17 cellular contexts compared by ENCODE assay signal in genomic region chr11:47606731-47607130, GRCh38. TPM values are rescaled to one million over a fixed set of nuclear protein-coding genes. Genes with fewer than 3 reads are reported as not detected.
DNase-seq lines count a peak whose midpoint lies in the region; ATAC-seq and TF ChIP-seq lines count a peak whose summit lies in the region.
"Had no signal": no experiment of that assay in that cellular context is flagged by ENCODE, and none has a peak within 500 bp of the region (broad histone marks: within the 10 kb centered on the region; RNA-seq: fewer than 3 reads in every experiment).

No MANE protein-coding gene starts in this region.

- H3K9me2 ChIP-seq in GM23248 (ENCODE audit: insufficient read depth): no peaks in the 10 kb centered on the region
- no peaks in the 10 kb centered on the region for H3K9me2 ChIP-seq in OCI-LY7 (ENCODE audit: insufficient read depth, low read length)

- peaks cover 0 to 2% (median 0%) of the 10 kb centered on the region in 3 donors for H3K4me1 Mint-ChIP-seq in T-cell
- peaks cover 0 to 6% (median under 1%) of the 10 kb centered on the region in 4 donors for H3K4me1 Mint-ChIP-seq in naive thymus-derived CD8-positive, alpha-beta T cell
- H3K4me1 Mint-ChIP-seq: activated CD4-positive, alpha-beta T cell treated with anti-CD3 and anti-CD28 coated beads for 36 hours had no signal

- TF ChIP-seq CTCF in OCI-LY7 (conservative IDR thresholded peaks at IDR 0.05; ENCODE audit: low read length) (no peak), fibroblast of mammary gland (conservative IDR thresholded peaks at IDR 0.05; ENCODE audit: control insufficient read depth, insufficient read depth, low read depth, low read length) (no peak), osteoblast (IDR thresholded peaks at IDR 0.05; ENCODE audit: extremely low read depth, low read depth, low read length) (no peak), omental fat pad (IDR thresholded peaks at IDR 0.05) (no peak)

- DNase-seq in GM23248 (peak; percentile 74), OCI-LY7 (ENCODE audit: low spot score) (peak; percentile 81), fibroblast of mammary gland (ENCODE audit: low read depth) (peak; percentile 89), osteoblast (ENCODE audit: insufficient read length, low spot score, missing footprints) (peak; percentile 92), T-cell (no peak), omental fat pad (ENCODE audit: low spot score) (no peak)
- DNase-seq in naive thymus-derived CD8-positive, alpha-beta T cell: no peak
- DNase-seq: activated CD4-positive, alpha-beta T cell treated with anti-CD3 and anti-CD28 coated beads for 36 hours; CD4-positive, alpha-beta memory T cell; effector memory CD4-positive, alpha-beta T cell; NCI-H345; sigmoid colon; stomach; T-helper 2 cell had no signal

- peak overlapping the region; percentile 1; the same call in 1 of the 2 replicates for H2AFZ ChIP-seq in GM23248
- no peak overlapping the region for H2AFZ ChIP-seq in OCI-LY7 (ENCODE audit: low read length)
- H2AFZ ChIP-seq in osteoblast (ENCODE audit: low read length): no peak overlapping the region

- H3K27me3 ChIP-seq in GM23248 (replicated peaks; ENCODE audit: insufficient read depth) (no peaks in the 10 kb centered on the region), osteoblast (ENCODE audit: insufficient read depth, low read length) (no peaks in the 10 kb centered on the region)
- H3K27me3 ChIP-seq: sigmoid colon, stomach had no signal

- CTCF ChIA-PET in OCI-LY7 (lab: Charles Lee; ENCODE audit: unreplicated experiment) (no interaction called here), T-cell (lab: Charles Lee) (no interaction called here)

- H3K4me2 ChIP-seq in GM23248 (ENCODE audit: unreplicated experiment) (peak overlapping the region; percentile 76), OCI-LY7 (ENCODE audit: low read length) (peak overlapping the region; percentile 29), osteoblast (ENCODE audit: insufficient read depth, low read length) (peak overlapping the region; percentile 67)

- in situ Hi-C loops in GM23248 (cut with MboI): no loop called here

- no peaks in the 10 kb centered on the region for H3K27me3 Mint-ChIP-seq in T-cell
- H3K27me3 Mint-ChIP-seq in naive thymus-derived CD8-positive, alpha-beta T cell: no peaks in the 10 kb centered on the region
- H3K27me3 Mint-ChIP-seq: activated CD4-positive, alpha-beta T cell treated with anti-CD3 and anti-CD28 coated beads for 36 hours; CD4-positive, alpha-beta memory T cell had no signal

- H4K20me1 ChIP-seq in GM23248 (ENCODE audit: insufficient read depth) (no peaks in the 10 kb centered on the region), OCI-LY7 (ENCODE audit: insufficient read depth, low read length) (no peaks in the 10 kb centered on the region), osteoblast (ENCODE audit: insufficient read depth, low read length) (no peaks in the 10 kb centered on the region)

- H3K4me3 ChIP-seq in GM23248: no peak overlapping the region
- H3K4me3 ChIP-seq in OCI-LY7 (ENCODE audit: low read depth, low read length, poor library complexity, severe bottlenecking): no peak overlapping the region
- no peak overlapping the region for H3K4me3 ChIP-seq in fibroblast of mammary gland (ENCODE audit: control insufficient read depth, low read depth, low read length)
- H3K4me3 ChIP-seq in osteoblast (ENCODE audit: insufficient read depth, low read length): no peak overlapping the region
- H3K4me3 ChIP-seq: sigmoid colon, stomach had no signal

- POLR2A ChIA-PET in OCI-LY7 (lab: Charles Lee): interaction anchor here (0.6 to 1.9 kb wide), 9 partner anchors 10 to 610 kb away, joined by 3 to 4 read pairs (median 3); no protein-coding TSS in a partner anchor
- POLR2A ChIA-PET in T-cell (lab: Charles Lee): interaction anchor here in 1 of 2 donors (0.6 kb wide), 1 partner anchor 1772 kb away, joined by 3 read pairs; no protein-coding TSS in a partner anchor
- POLR2A ChIA-PET in naive thymus-derived CD8-positive, alpha-beta T cell (lab: Charles Lee): no interaction called here

- H3K9me3 ChIP-seq in GM23248 (ENCODE audit: low read depth): no peaks in the 10 kb centered on the region
- H3K9me3 ChIP-seq in OCI-LY7 (ENCODE audit: low read length): no peaks in the 10 kb centered on the region
- H3K9me3 ChIP-seq in osteoblast (ENCODE audit: low read depth, low read length): no peaks in the 10 kb centered on the region
- H3K9me3 ChIP-seq: sigmoid colon, stomach had no signal

- H3K36me3 Mint-ChIP-seq in T-cell: peaks cover 9% of the 10 kb centered on the region
- H3K36me3 Mint-ChIP-seq in naive thymus-derived CD8-positive, alpha-beta T cell: peaks cover 0 to 23% (median 0%) of the 10 kb centered on the region in 3 donors

- BruUV-seq in OCI-LY7 (replicated peaks; lab: Mats Ljungman, UMichigan): no TSS peak

- H3F3A ChIP-seq in GM23248 (ENCODE audit: insufficient read depth): peaks cover 26% of the 10 kb centered on the region

- H3K4me1 ChIP-seq in GM23248 (ENCODE audit: insufficient read depth) (peaks cover 31% of the 10 kb centered on the region), OCI-LY7 (ENCODE audit: insufficient read depth, low read length, poor library complexity, severe bottlenecking) (peaks cover 25% of the 10 kb centered on the region), osteoblast (ENCODE audit: insufficient read depth, low read length) (peaks cover 30% of the 10 kb centered on the region)

- no peaks in the 10 kb centered on the region for H3K79me2 ChIP-seq in GM23248 (ENCODE audit: insufficient read depth)
- no peaks in the 10 kb centered on the region for H3K79me2 ChIP-seq in OCI-LY7 (ENCODE audit: insufficient read depth, low read depth, low read length)
- no peaks in the 10 kb centered on the region for H3K79me2 ChIP-seq in osteoblast (ENCODE audit: insufficient read depth, low read length)

- H3K9ac ChIP-seq in GM23248: peak overlapping the region; percentile 28; the same call in 1 of the 2 replicates

- ATAC-seq in T-cell (replicated peaks in 1 of 4): no peak
- no peak for ATAC-seq in naive thymus-derived CD8-positive, alpha-beta T cell
- no peak for ATAC-seq in omental fat pad (ENCODE audit: low FRiP score)
- no peak for ATAC-seq in HG03460 (IDR thresholded peaks at IDR 0.05; ENCODE audit: unreplicated experiment)
- ATAC-seq: activated CD4-positive, alpha-beta T cell treated with anti-CD3 and anti-CD28 coated beads for 36 hours had no signal

- H3K27ac Mint-ChIP-seq in T-cell: no peak overlapping the region
- H3K27ac Mint-ChIP-seq in naive thymus-derived CD8-positive, alpha-beta T cell: no peak overlapping the region
- H3K27ac Mint-ChIP-seq: activated CD4-positive, alpha-beta T cell treated with anti-CD3 and anti-CD28 coated beads for 36 hours had no signal

- H3K36me3 ChIP-seq in GM23248 (ENCODE audit: low read depth) (no peaks in the 10 kb centered on the region), OCI-LY7 (ENCODE audit: insufficient read depth, low read length) (no peaks in the 10 kb centered on the region; the same call in 1 of the 2 replicates), osteoblast (ENCODE audit: insufficient read depth, low read length) (no peaks in the 10 kb centered on the region)

- no peaks in the 10 kb centered on the region for H3K9me3 Mint-ChIP-seq in T-cell
- H3K9me3 Mint-ChIP-seq in naive thymus-derived CD8-positive, alpha-beta T cell: no peaks in the 10 kb centered on the region
- H3K9me3 Mint-ChIP-seq: CD4-positive, alpha-beta memory T cell had no signal

- H3K4me3 Mint-ChIP-seq in T-cell: no peak overlapping the region
- no peak overlapping the region for H3K4me3 Mint-ChIP-seq in naive thymus-derived CD8-positive, alpha-beta T cell
- H3K4me3 Mint-ChIP-seq: activated CD4-positive, alpha-beta T cell treated with anti-CD3 and anti-CD28 coated beads for 36 hours; CD4-positive, alpha-beta memory T cell had no signal

- intact Hi-C loops in OCI-LY7 (cut with micrococcal nuclease; ENCODE audit: unreplicated experiment): no loop called here

- peak overlapping the region; percentile 70 for H3K27ac ChIP-seq in GM23248
- no peak overlapping the region for H3K27ac ChIP-seq in OCI-LY7 (ENCODE audit: low read depth, low read length, poor library complexity, severe bottlenecking)
- peak overlapping the region; percentile 82 for H3K27ac ChIP-seq in osteoblast (ENCODE audit: low read depth, low read length)
- H3K27ac ChIP-seq: stomach had no signal

- 7 to 13% methylated on average over 5 of the region's 5 CpGs for WGBS in GM23248 (ENCODE audit: low coverage in 1 of 2, low lambda C conversion rate in 2 of 2, missing lambda C conversion rate in 2 of 2), 2 experiments

RNA-seq across cellular contexts. Expression of gene C1QTNF4, which starts 12.5 kb away (rescaled TPM):
- total RNA-seq in GM23248 (2014; rRNA removed; shearing (Covaris generic)): 0.11 TPM in 1 of 2 replicates, not detected in the other
- polyA plus RNA-seq in GM23248 (2016; fragmentation: Nextera tagmentation; extraction: Ambion mirVana): not detected in 2 replicates
- total RNA-seq in OCI-LY7 (2014; rRNA removed; shearing (Covaris generic)): 3.6 TPM in 1 of 2 replicates, not detected in the other
- total RNA-seq in OCI-LY7 (2022) (0.30 TPM in 1 of 2 replicates, not detected in the other), osteoblast (0.36 TPM in 1 of 2 replicates, not detected in the other), T-cell (1 to 10 TPM in 3 of 5 donors, under 1 TPM in 2; 0.53 to 2.0 (median 1.5) TPM), omental fat pad (1 to 10 TPM in 3 of 4 donors, under 1 TPM in 1; 0.88 to 3.6 (median 2.1) TPM)
- total RNA-seq in naive thymus-derived CD8-positive, alpha-beta T cell: 1 to 10 TPM in 1 of 2 experiments, under 1 TPM in 1; 0.91 to 1.2 TPM
- polyA plus RNA-seq in naive thymus-derived CD8-positive, alpha-beta T cell: under 1 TPM in 1 of 3 donors, not detected in 2; 0.22 TPM
- polyA plus RNA-seq: CD4-positive, alpha-beta memory T cell had no signal

RNA-seq across cellular contexts. Expression of gene FAM180B, which starts 20.3 kb away (rescaled TPM):
- not detected in 2 replicates for total RNA-seq in GM23248 (2014; rRNA removed; shearing (Covaris generic))
- not detected in 2 replicates for polyA plus RNA-seq in GM23248 (2016; fragmentation: Nextera tagmentation; extraction: Ambion mirVana)
- 0.22 and 0.85 TPM in 2 replicates for total RNA-seq in OCI-LY7 (2014; rRNA removed; shearing (Covaris generic))
- total RNA-seq in OCI-LY7 (2022) (0.23 and 0.26 TPM in 2 replicates), osteoblast (not detected in 2 replicates), T-cell (under 1 TPM in 3 of 5 donors, not detected in 2; 0.20 to 0.51 (median 0.28) TPM), omental fat pad (under 1 TPM in 1 of 4 donors, not detected in 3; 0.48 TPM)
- under 1 TPM in 1 of 2 experiments, not detected in 1; 0.26 TPM for total RNA-seq in naive thymus-derived CD8-positive, alpha-beta T cell
- not detected for polyA plus RNA-seq in naive thymus-derived CD8-positive, alpha-beta T cell
- total RNA-seq: glomerular endothelial cell, kidney epithelial cell had no signal
- polyA plus RNA-seq: CD4-positive, alpha-beta memory T cell; stomach had no signal

RNA-seq across cellular contexts. Expression of gene NDUFS3, which starts 27.9 kb away (rescaled TPM):
- total RNA-seq in GM23248 (2014; rRNA removed; shearing (Covaris generic)): 52.5 and 80.8 TPM in 2 replicates
- polyA plus RNA-seq in GM23248 (2016; fragmentation: Nextera tagmentation; extraction: Ambion mirVana): 74.4 and 84.6 TPM in 2 replicates
- total RNA-seq in OCI-LY7 (2014; rRNA removed; shearing (Covaris generic)): 73.9 and 92.7 TPM in 2 replicates
- total RNA-seq in OCI-LY7 (2022) (122 and 135 TPM in 2 replicates), osteoblast (55.0 and 56.9 TPM in 2 replicates), T-cell (100 to 1,000 TPM in 1 of 5 donors, 10 to 100 TPM in 4; 69.1 to 105 (median 76.1) TPM), omental fat pad (10 to 100 TPM; 46.4 to 51.9 (median 48.6) TPM)
- total RNA-seq in naive thymus-derived CD8-positive, alpha-beta T cell: 100 to 1,000 TPM; 100 to 106 TPM
- polyA plus RNA-seq in naive thymus-derived CD8-positive, alpha-beta T cell: 100 to 1,000 TPM in 2 of 3 donors, 10 to 100 TPM in 1; 92.0 to 109 (median 101) TPM

RNA-seq across cellular contexts. Expression of gene KBTBD4, which starts 28.0 kb away (rescaled TPM):
- 26.6 and 35.5 TPM in 2 replicates for total RNA-seq in GM23248 (2014; rRNA removed; shearing (Covaris generic))
- 16.8 and 18.4 TPM in 2 replicates for polyA plus RNA-seq in GM23248 (2016; fragmentation: Nextera tagmentation; extraction: Ambion mirVana)
- 25.2 and 25.8 TPM in 2 replicates for total RNA-seq in OCI-LY7 (2014; rRNA removed; shearing (Covaris generic))
- 18.4 and 18.6 TPM in 2 replicates for total RNA-seq in OCI-LY7 (2022)
- total RNA-seq in osteoblast: 26.8 and 28.3 TPM in 2 replicates
- total RNA-seq in T-cell: 10 to 100 TPM; 19.1 to 23.6 (median 21.6) TPM
- 10 to 100 TPM; 26.1 to 29.1 TPM for total RNA-seq in naive thymus-derived CD8-positive, alpha-beta T cell
- 10 to 100 TPM; 44.3 to 45.1 (median 44.3) TPM for polyA plus RNA-seq in naive thymus-derived CD8-positive, alpha-beta T cell
- 10 to 100 TPM; 12.4 to 18.7 (median 16.7) TPM for total RNA-seq in omental fat pad

RNA-seq across cellular contexts. Expression of gene MTCH2, which starts 35.6 kb away (rescaled TPM):
- 58.7 and 84.2 TPM in 2 replicates for total RNA-seq in GM23248 (2014; rRNA removed; shearing (Covaris generic))
- polyA plus RNA-seq in GM23248 (2016; fragmentation: Nextera tagmentation; extraction: Ambion mirVana): 158 and 169 TPM in 2 replicates
- total RNA-seq in OCI-LY7 (2014; rRNA removed; shearing (Covaris generic)): 43.6 and 64.8 TPM in 2 replicates
- total RNA-seq in OCI-LY7 (2022): 112 and 119 TPM in 2 replicates
- total RNA-seq in osteoblast: 69.5 and 74.9 TPM in 2 replicates
- 10 to 100 TPM; 20.4 to 32.1 (median 26.7) TPM for total RNA-seq in T-cell
- total RNA-seq in naive thymus-derived CD8-positive, alpha-beta T cell: 10 to 100 TPM; 21.7 to 22.9 TPM
- 10 to 100 TPM; 54.2 to 67.0 (median 62.3) TPM for polyA plus RNA-seq in naive thymus-derived CD8-positive, alpha-beta T cell
- total RNA-seq in omental fat pad: 10 to 100 TPM; 38.6 to 68.9 (median 55.6) TPM

Comparison
In these comparisons a context has a peak if more than half of its experiments do, and no peak if none do; other contexts are left out.
1. DNase-seq: peak in GM23248 (single experiment), OCI-LY7 (single experiment), fibroblast of mammary gland (single experiment) and osteoblast (single experiment); none in T-cell (0 of 34), naive thymus-derived CD8-positive, alpha-beta T cell (0 of 10) and omental fat pad (single experiment).
2. Peak in every context shown above with its lines, with median percentiles within 50 percentile points of each other: H3K4me2 ChIP-seq.